In the genomic region with DNA sequence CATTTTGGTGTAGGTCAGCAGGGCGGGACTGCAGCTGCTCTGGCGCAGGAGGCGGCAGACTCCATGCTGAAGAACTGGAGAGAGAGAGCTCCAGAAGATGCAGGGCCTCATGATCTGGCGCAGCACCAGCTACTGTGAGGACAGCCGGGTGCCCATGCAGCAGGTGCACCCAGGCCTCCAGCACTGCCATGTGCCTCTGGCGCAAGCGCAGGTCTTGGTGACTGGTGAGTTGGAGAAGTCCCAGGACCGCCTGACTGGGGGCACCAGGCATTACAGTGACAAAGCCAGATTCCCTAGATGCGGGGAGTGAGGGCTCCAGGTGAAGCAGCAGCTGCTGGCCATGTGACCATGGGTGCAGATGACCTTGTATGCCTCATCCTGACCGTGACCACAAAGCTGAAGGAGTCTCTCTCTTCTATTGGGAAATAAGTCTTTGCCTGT, we compare ENCODE assay signal across 18 cellular contexts. TPM values are rescaled to one million over a fixed set of nuclear protein-coding genes. Genes with fewer than 3 reads are reported as not detected.
DNase-seq lines count a peak whose midpoint lies in the region; FAIRE-seq and TF ChIP-seq lines count a peak whose summit lies in the region.
"Had no signal": no experiment of that assay in that cellular context is flagged by ENCODE, and none has a peak within 500 bp of the region (broad histone marks: within the 10 kb centered on the region; RNA-seq: fewer than 3 reads in every experiment).

No MANE protein-coding gene starts in this region.

- no peaks in the 10 kb centered on the region for H3K9me2 ChIP-seq in GM23248 (ENCODE audit: insufficient read depth)

- H3K36me3 ChIP-seq in GM23248 (ENCODE audit: low read depth), result peaks cover 4% of the 10 kb centered on the region; the same call in 1 of the 2 replicates
- no peaks in the 10 kb centered on the region for H3K36me3 ChIP-seq in kidney (ENCODE audit: control insufficient read depth in 1 of 2, insufficient read depth in 2 of 2, low read length in 2 of 2)
- H3K36me3 ChIP-seq: Peyer's patch, right atrium auricular region had no signal

- H4K20me1 ChIP-seq in GM23248 (ENCODE audit: insufficient read depth), result no peaks in the 10 kb centered on the region

- in situ Hi-C loops in GM23248 (cut with MboI), result no loop called here

- intact Hi-C loops in kidney (cut with DNase I), result no loop called here

- 81 to 84% methylated on average over 10 of the region's 10 CpGs for WGBS in GM23248 (ENCODE audit: low coverage in 1 of 2, low lambda C conversion rate in 2 of 2, missing lambda C conversion rate in 2 of 2), 2 experiments

- H3K4me2 ChIP-seq in GM23248 (ENCODE audit: unreplicated experiment), result no peak overlapping the region

- H3K27me3 ChIP-seq in GM23248 (replicated peaks; ENCODE audit: insufficient read depth), result no peaks in the 10 kb centered on the region
- H3K27me3 ChIP-seq: dorsolateral prefrontal cortex, Peyer's patch, right atrium auricular region had no signal

- no peak for FAIRE-seq in kidney (lab: Jason Lieb, UNC)
- FAIRE-seq: islet of Langerhans, TTC549 had no signal

- peaks cover 18% of the 10 kb centered on the region; the same call in 1 of the 2 replicates for H3F3A ChIP-seq in GM23248 (ENCODE audit: insufficient read depth)

- H3K4me1 ChIP-seq in GM23248 (ENCODE audit: insufficient read depth), result peaks cover 15% of the 10 kb centered on the region; the same call in 1 of the 2 replicates
- H3K4me1 ChIP-seq in kidney (ENCODE audit: control insufficient read depth in 1 of 2, insufficient read depth in 1 of 2, low read depth in 1 of 2, low read length in 2 of 2), result no peaks in the 10 kb centered on the region
- H3K4me1 ChIP-seq: Peyer's patch had no signal

- H3K9me3 ChIP-seq in GM23248 (ENCODE audit: low read depth) (no peaks in the 10 kb centered on the region), kidney (ENCODE audit: control insufficient read depth in 1 of 2, low read length in 2 of 2) (no peaks in the 10 kb centered on the region)
- H3K9me3 ChIP-seq: Peyer's patch, right atrium auricular region had no signal

- H3K4me3 ChIP-seq in GM23248 (no peak overlapping the region), kidney (ENCODE audit: low read length in 2 of 2) (no peak overlapping the region)
- H3K4me3 ChIP-seq: dorsolateral prefrontal cortex, Peyer's patch, right atrium auricular region had no signal

- no peak overlapping the region for H2AFZ ChIP-seq in GM23248

- H3K9ac ChIP-seq in GM23248 (no peak overlapping the region), kidney (ENCODE audit: low read length in 2 of 2) (no peak overlapping the region)

- H3K79me2 ChIP-seq in GM23248 (ENCODE audit: insufficient read depth), result no peaks in the 10 kb centered on the region; the same call in 1 of the 2 replicates

- H3K27ac ChIP-seq in GM23248 (peak overlapping the region; percentile 50), kidney (ENCODE audit: low read depth in 2 of 2, low read length in 2 of 2) (no peak overlapping the region)
- H3K27ac ChIP-seq: dorsolateral prefrontal cortex, Peyer's patch, right atrium auricular region had no signal

- DNase-seq in AG08395 (ENCODE audit: low spot score) (peak; percentile 68), GM23248 (no peak), NCI-H774 (lab: John Stamatoyannopoulos, UW) (peak; percentile 87), kidney (peak; percentile 43), AG08396 (ENCODE audit: low spot score) (no peak), NCI-H187 (lab: John Stamatoyannopoulos, UW) (no peak), iPS-NIHi7 (ENCODE audit: extremely low spot score) (no peak), islet precursor cell (no peak)
- DNase-seq: amniotic stem cell; foreskin melanocyte; KG1; naive B cell; stimulated activated naive CD4-positive, alpha-beta T cell treated with Interleukin-2 at 50 U/mL for 16 hours had no signal

- TF ChIP-seq CTCF in kidney (IDR thresholded peaks at IDR 0.05; ENCODE audit: borderline replicate concordance, extremely low read depth, insufficient read depth), result no peak

RNA-seq across cellular contexts. Expression of a gene that starts 24.3 kb away (rescaled TPM):
- total RNA-seq in GM23248 (2014; rRNA removed; shearing (Covaris generic)), result 32.4 and 39.9 TPM in 2 replicates
- 40.9 and 43.0 TPM in 2 replicates for polyA plus RNA-seq in GM23248 (2016; fragmentation: Nextera tagmentation; extraction: Ambion mirVana)
- total RNA-seq in kidney, result 71.5 TPM
- polyA plus RNA-seq in kidney (ENCODE audit: insufficient read depth, low read depth, low replicate concordance), result 40.5 TPM

Comparison
In these comparisons a context has a peak if more than half of its experiments do, and no peak if none do; other contexts are left out.
1. DNase-seq: peak in AG08395 (single experiment), NCI-H774 (single experiment) and kidney (single experiment); none in GM23248 (single experiment), AG08396 (single experiment), NCI-H187 (0 of 2), iPS-NIHi7 (single experiment) and islet precursor cell (single experiment).